ENCODE assay signal across 8 cellular contexts in the genomic region with DNA sequence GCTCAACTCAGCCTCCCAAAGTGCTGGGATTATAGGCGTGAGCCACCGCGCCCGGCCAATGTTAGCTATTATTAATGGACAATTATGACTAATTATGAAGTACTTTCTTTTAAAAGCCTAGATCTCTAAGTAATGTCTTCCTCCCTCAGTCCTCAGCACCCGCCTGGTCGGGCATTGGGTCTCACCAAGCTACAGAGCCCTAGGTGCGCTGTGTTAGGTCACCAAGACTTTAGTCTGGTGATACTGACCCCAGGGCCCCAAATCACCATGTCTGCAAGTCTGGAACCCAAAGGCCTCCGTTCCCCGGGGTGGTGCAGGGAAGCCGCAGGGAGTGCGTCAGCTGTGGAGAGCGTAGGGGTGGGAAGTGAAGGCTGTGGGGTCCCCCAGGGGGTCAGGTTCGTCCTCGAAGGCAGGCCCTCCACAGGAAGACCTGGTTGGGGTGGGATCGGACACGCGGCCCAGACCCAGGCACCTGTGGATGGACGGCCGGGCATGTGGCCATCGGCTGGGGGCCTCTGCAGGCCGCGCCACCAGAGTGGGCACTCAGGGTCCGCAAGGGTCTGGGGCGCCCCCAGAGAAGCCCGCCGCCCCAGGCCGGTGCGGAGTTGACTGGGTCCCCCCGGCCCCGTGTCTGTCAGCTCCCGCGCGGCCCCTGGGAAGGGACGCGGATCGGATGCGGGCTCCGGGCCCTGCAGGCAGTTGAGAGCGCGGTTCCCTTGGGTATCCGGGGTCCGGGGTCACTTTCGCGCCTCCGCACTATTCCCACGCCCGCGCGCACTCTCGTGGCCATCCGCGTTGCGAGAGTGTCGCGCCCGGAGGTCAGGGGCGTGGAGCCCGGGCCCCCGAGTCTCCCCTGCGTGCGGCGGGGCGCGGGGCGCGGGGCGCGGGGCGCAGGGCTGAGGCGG. TPM values are rescaled to one million over a fixed set of nuclear protein-coding genes. Genes with fewer than 3 reads are reported as not detected.
DNase-seq lines count a peak whose midpoint lies in the region; ATAC-seq, FAIRE-seq and TF ChIP-seq lines count a peak whose summit lies in the region.

No MANE protein-coding gene starts in this region.

- CTCF ChIA-PET in HEK293 (lab: Yijun Ruan, JAX) = interaction anchor here (0.7 kb wide), 1 partner anchor 135 kb away, joined by 4 read pairs; no protein-coding TSS in a partner anchor

- peaks cover 4% of the 10 kb centered on the region for H3K36me3 Mint-ChIP-seq in activated T-helper 1 cell treated with anti-CD3 and anti-CD28 coated beads, Interleukin-12 subunit alpha, Interleukin-12 subunit beta, Interleukin-2, Interleukin-4 antibody, amounts not matched to agents 30 ng/mL and 10 ng/mL and 1 ng/mL, durations not matched to agents 14 hours and 24 hours and 36 hours (ENCODE audit: low read depth)

- no peak for FAIRE-seq in small intestine (lab: Jason Lieb, UNC)

- WGBS in hepatocyte (ENCODE audit: low lambda C conversion rate, missing lambda C conversion rate) = 49% methylated on average over 45 of the region's 70 CpGs
- WGBS in small intestine, 3 donors = 24 to 31% (median 26%) methylated on average over 53 to 70 of the region's 70 CpGs

- peak overlapping the region; percentile 97 for H3K4me2 ChIP-seq in hepatocyte

- H2AFZ ChIP-seq in hepatocyte = peak overlapping the region; percentile 88

- H3K9me3 Mint-ChIP-seq in activated T-helper 1 cell treated with anti-CD3 and anti-CD28 coated beads, Interleukin-12 subunit alpha, Interleukin-12 subunit beta, Interleukin-2, Interleukin-4 antibody, amounts not matched to agents 30 ng/mL and 10 ng/mL and 1 ng/mL, durations not matched to agents 14 hours and 24 hours and 36 hours = no peaks in the 10 kb centered on the region

- H3K9me3 ChIP-seq in HEK293 (ENCODE audit: control insufficient read depth, insufficient read depth, low read depth, low read length) = no peaks in the 10 kb centered on the region
- H3K9me3 ChIP-seq in hepatocyte (ENCODE audit: low read depth) = no peaks in the 10 kb centered on the region
- H3K9me3 ChIP-seq in small intestine (ENCODE audit: control insufficient read depth, low read depth) = no peaks in the 10 kb centered on the region

- peaks cover 34% of the 10 kb centered on the region for H4K20me1 ChIP-seq in hepatocyte (ENCODE audit: insufficient read depth, poor library complexity, severe bottlenecking)

- H3K36me3 ChIP-seq in HEK293 (ENCODE audit: control insufficient read depth in 2 of 2, insufficient read depth in 1 of 2, low read length in 2 of 2) = peaks cover 0 to 8% of the 10 kb centered on the region in 2 experiments; a peak in 2 of 3 replicates
- no peaks in the 10 kb centered on the region for H3K36me3 ChIP-seq in hepatocyte (replicated peaks; ENCODE audit: insufficient read depth, low read depth)
- H3K36me3 ChIP-seq in small intestine (ENCODE audit: control insufficient read depth in 2 of 2, insufficient read depth in 2 of 2, low read length in 2 of 2) = no peaks in the 10 kb centered on the region

- peaks cover 41% of the 10 kb centered on the region for H3K79me2 ChIP-seq in hepatocyte

- H3K4me1 ChIP-seq in HEK293 (ENCODE audit: control insufficient read depth, insufficient read depth, low read length) (peaks cover 6% of the 10 kb centered on the region), hepatocyte (ENCODE audit: insufficient read depth) (peaks cover 18% of the 10 kb centered on the region), small intestine (ENCODE audit: control insufficient read depth in 2 of 2, insufficient read depth in 1 of 2, low read depth in 1 of 2, low read length in 1 of 2) (peaks cover 2 to 9% of the 10 kb centered on the region in 2 donors)

- H3K27ac ChIP-seq in HEK293 (ENCODE audit: extremely low read depth, low read depth, low read length) (peak overlapping the region; percentile 58; the same call in 1 of the 2 replicates), hepatocyte (peak overlapping the region; percentile 89), small intestine (ENCODE audit: low read depth in 1 of 2, low read length in 1 of 2) (peak overlapping the region; percentile 72 to 73)

- H3K9me2 ChIP-seq in hepatocyte (replicated peaks; ENCODE audit: insufficient read depth) = no peaks in the 10 kb centered on the region

- POLR2A ChIA-PET in HEK293 (lab: Yijun Ruan, JAX) = no interaction called here

- intact Hi-C loops in activated T-helper 1 cell treated with anti-CD3 and anti-CD28 coated beads, Interleukin-12 subunit alpha, Interleukin-12 subunit beta, Interleukin-2, Interleukin-4 antibody, amounts not matched to agents 30 ng/mL and 10 ng/mL and 1 ng/mL, durations not matched to agents 14 hours and 24 hours and 36 hours (cut with micrococcal nuclease) = loop anchor here (2.0 kb wide), 1 partner anchor 59 kb away; the partner anchor contains the start of gene CSTB

- H3K27me3 Mint-ChIP-seq in activated T-helper 1 cell treated with anti-CD3 and anti-CD28 coated beads, Interleukin-12 subunit alpha, Interleukin-12 subunit beta, Interleukin-2, Interleukin-4 antibody, amounts not matched to agents 30 ng/mL and 10 ng/mL and 1 ng/mL, durations not matched to agents 14 hours and 24 hours and 36 hours (ENCODE audit: insufficient read depth) = peaks cover 28% of the 10 kb centered on the region

- H3K27me3 ChIP-seq in hepatocyte (no peaks in the 10 kb centered on the region), small intestine (ENCODE audit: control insufficient read depth in 2 of 2, insufficient read depth in 2 of 2, low read length in 2 of 2) (no peaks in the 10 kb centered on the region)

- peaks cover 17% of the 10 kb centered on the region for H3K4me1 Mint-ChIP-seq in activated T-helper 1 cell treated with anti-CD3 and anti-CD28 coated beads, Interleukin-12 subunit alpha, Interleukin-12 subunit beta, Interleukin-2, Interleukin-4 antibody, amounts not matched to agents 30 ng/mL and 10 ng/mL and 1 ng/mL, durations not matched to agents 14 hours and 24 hours and 36 hours (ENCODE audit: low read depth)

- no peak for TF ChIP-seq CTCF in HEK293 (tag by site-specific recombination; IDR thresholded peaks at IDR 0.05)
- TF ChIP-seq CTCF in hepatocyte (IDR thresholded peaks at IDR 0.05; ENCODE audit: poor library complexity) = no peak

- no peak for DNase-seq in activated T-helper 1 cell treated with anti-CD3 and anti-CD28 coated beads, Interleukin-12 subunit alpha, Interleukin-12 subunit beta, Interleukin-2, Interleukin-4 antibody, amounts not matched to agents 30 ng/mL and 10 ng/mL and 1 ng/mL, durations not matched to agents 14 hours and 24 hours and 36 hours (ENCODE audit: low spot score)
- DNase-seq in hepatocyte (ENCODE audit: low spot score) (no peak), small intestine (no peak), T1000 (lab: John Stamatoyannopoulos, UW) (no peak), KBM-7 (no peak), occipital lobe (lab: John Stamatoyannopoulos, UW) (no peak)

- no peak for ATAC-seq in HG02970 (IDR thresholded peaks at IDR 0.05; ENCODE audit: low FRiP score, unreplicated experiment)

- H3K4me3 ChIP-seq in HEK293 (ENCODE audit: low read depth, low read length) (peak overlapping the region; percentile 87), hepatocyte (peak overlapping the region; percentile 70), small intestine (ENCODE audit: low read depth in 1 of 2, low read length in 2 of 2) (peak overlapping the region; percentile 61 to 80)

- peak overlapping the region; percentile 79 for H3K27ac Mint-ChIP-seq in activated T-helper 1 cell treated with anti-CD3 and anti-CD28 coated beads, Interleukin-12 subunit alpha, Interleukin-12 subunit beta, Interleukin-2, Interleukin-4 antibody, amounts not matched to agents 30 ng/mL and 10 ng/mL and 1 ng/mL, durations not matched to agents 14 hours and 24 hours and 36 hours

- in situ Hi-C loops in KBM-7 (cut with MboI; ENCODE audit: low pct_unique_long_range_greater_than_20kb, low sequenced_read_pairs) = no loop called here

- peak overlapping the region; percentile 84 for H3K4me3 Mint-ChIP-seq in activated T-helper 1 cell treated with anti-CD3 and anti-CD28 coated beads, Interleukin-12 subunit alpha, Interleukin-12 subunit beta, Interleukin-2, Interleukin-4 antibody, amounts not matched to agents 30 ng/mL and 10 ng/mL and 1 ng/mL, durations not matched to agents 14 hours and 24 hours and 36 hours

TF ChIP-seq in HEK293, 187 proteins besides CTCF, POLR2A, EP300 and RAD21 (continues in another document):
- TF ChIP-seq ZNF777 (tag by site-specific recombination; IDR thresholded peaks at IDR 0.05; ENCODE audit: borderline replicate concordance) = no peak

RNA-seq across cellular contexts. Expression of gene PDXK, which starts 0.7 kb away (rescaled TPM):
- total RNA-seq in activated T-helper 1 cell treated with anti-CD3 and anti-CD28 coated beads, Interleukin-12 subunit alpha, Interleukin-12 subunit beta, Interleukin-2, Interleukin-4 antibody, amounts not matched to agents 30 ng/mL and 10 ng/mL and 1 ng/mL, durations not matched to agents 14 hours and 24 hours and 36 hours = 123 and 135 TPM in 2 replicates
- 80.3 and 103 TPM in 2 replicates for total RNA-seq in hepatocyte
- 185 and 192 TPM in 2 replicates for polyA plus RNA-seq in hepatocyte
- 10 to 100 TPM; 65.4 to 67.8 (median 67.3) TPM for polyA plus RNA-seq in small intestine
- total RNA-seq in occipital lobe = 31.4 TPM

RNA-seq across cellular contexts. Expression of gene CSTB, which starts 57.9 kb away (rescaled TPM):
- total RNA-seq in activated T-helper 1 cell treated with anti-CD3 and anti-CD28 coated beads, Interleukin-12 subunit alpha, Interleukin-12 subunit beta, Interleukin-2, Interleukin-4 antibody, amounts not matched to agents 30 ng/mL and 10 ng/mL and 1 ng/mL, durations not matched to agents 14 hours and 24 hours and 36 hours = 51.9 and 52.4 TPM in 2 replicates
- 24.1 and 30.4 TPM in 2 replicates for total RNA-seq in hepatocyte
- 116 and 120 TPM in 2 replicates for polyA plus RNA-seq in hepatocyte
- 100 to 1,000 TPM in 1 of 3 donors, 10 to 100 TPM in 2; 49.5 to 109 (median 73.5) TPM for polyA plus RNA-seq in small intestine
- total RNA-seq in occipital lobe = 7.5 TPM

RNA-seq across cellular contexts. Expression of gene RRP1B, which starts 58.9 kb away (rescaled TPM):
- total RNA-seq in activated T-helper 1 cell treated with anti-CD3 and anti-CD28 coated beads, Interleukin-12 subunit alpha, Interleukin-12 subunit beta, Interleukin-2, Interleukin-4 antibody, amounts not matched to agents 30 ng/mL and 10 ng/mL and 1 ng/mL, durations not matched to agents 14 hours and 24 hours and 36 hours = 76.8 and 77.8 TPM in 2 replicates
- 19.2 and 20.3 TPM in 2 replicates for total RNA-seq in hepatocyte
- polyA plus RNA-seq in hepatocyte = 16.5 and 18.6 TPM in 2 replicates
- polyA plus RNA-seq in small intestine = 10 to 100 TPM in 1 of 3 donors, 1 to 10 TPM in 2; 3.4 to 11.9 (median 3.5) TPM
- 24.0 TPM for total RNA-seq in occipital lobe

RNA-seq across cellular contexts. Expression of gene HSF2BP, which starts 58.9 kb away (rescaled TPM):
- total RNA-seq in activated T-helper 1 cell treated with anti-CD3 and anti-CD28 coated beads, Interleukin-12 subunit alpha, Interleukin-12 subunit beta, Interleukin-2, Interleukin-4 antibody, amounts not matched to agents 30 ng/mL and 10 ng/mL and 1 ng/mL, durations not matched to agents 14 hours and 24 hours and 36 hours = 1.2 TPM in 2 replicates
- 1.4 and 2.1 TPM in 2 replicates for total RNA-seq in hepatocyte
- polyA plus RNA-seq in hepatocyte = 1.3 and 3.1 TPM in 2 replicates
- under 1 TPM in 2 of 3 donors, not detected in 1; 0.22 to 0.49 TPM for polyA plus RNA-seq in small intestine
- total RNA-seq in occipital lobe = 3.9 TPM
